1 cellular context compared by ENCODE assay signal in genomic region chr14:54944737-54945391, GRCh38.
A peak's percentile ranks its signal among the peaks of the same experiment; 100 is the strongest.
TF ChIP-seq lines count a peak whose summit lies in the region.

No MANE protein-coding gene starts in this region.

TF ChIP-seq in HepG2, 621 proteins besides CTCF, POLR2A, EP300 and RAD21 (continued from another document and continues in another):
- TF ChIP-seq, protein P1, sequence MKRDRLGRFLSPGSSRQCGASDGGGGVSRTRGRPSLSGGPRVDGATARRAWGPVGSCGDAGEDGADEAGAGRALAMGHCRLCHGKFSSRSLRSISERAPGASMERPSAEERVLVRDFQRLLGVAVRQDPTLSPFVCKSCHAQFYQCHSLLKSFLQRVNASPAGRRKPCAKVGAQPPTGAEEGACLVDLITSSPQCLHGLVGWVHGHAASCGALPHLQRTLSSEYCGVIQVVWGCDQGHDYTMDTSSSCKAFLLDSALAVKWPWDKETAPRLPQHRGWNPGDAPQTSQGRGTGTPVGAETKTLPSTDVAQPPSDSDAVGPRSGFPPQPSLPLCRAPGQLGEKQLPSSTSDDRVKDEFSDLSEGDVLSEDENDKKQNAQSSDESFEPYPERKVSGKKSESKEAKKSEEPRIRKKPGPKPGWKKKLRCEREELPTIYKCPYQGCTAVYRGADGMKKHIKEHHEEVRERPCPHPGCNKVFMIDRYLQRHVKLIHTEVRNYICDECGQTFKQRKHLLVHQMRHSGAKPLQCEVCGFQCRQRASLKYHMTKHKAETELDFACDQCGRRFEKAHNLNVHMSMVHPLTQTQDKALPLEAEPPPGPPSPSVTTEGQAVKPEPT (CRISPR knock-in tag; IDR thresholded peaks at IDR 0.05; ENCODE audit: low read depth): no peak
- no peak for TF ChIP-seq HMGA1 (CRISPR knock-in tag; conservative IDR thresholded peaks at IDR 0.05)
- no peak for TF ChIP-seq CBX1 (IDR thresholded peaks at IDR 0.05; ENCODE audit: low read depth)
- 0 out of 2 replicates have a peak, but pooled peaks have one; percentile 28 for TF ChIP-seq SNAI1 (CRISPR knock-in tag; IDR thresholded peaks at IDR 0.05; ENCODE audit: borderline replicate concordance)
- TF ChIP-seq, protein P2, sequence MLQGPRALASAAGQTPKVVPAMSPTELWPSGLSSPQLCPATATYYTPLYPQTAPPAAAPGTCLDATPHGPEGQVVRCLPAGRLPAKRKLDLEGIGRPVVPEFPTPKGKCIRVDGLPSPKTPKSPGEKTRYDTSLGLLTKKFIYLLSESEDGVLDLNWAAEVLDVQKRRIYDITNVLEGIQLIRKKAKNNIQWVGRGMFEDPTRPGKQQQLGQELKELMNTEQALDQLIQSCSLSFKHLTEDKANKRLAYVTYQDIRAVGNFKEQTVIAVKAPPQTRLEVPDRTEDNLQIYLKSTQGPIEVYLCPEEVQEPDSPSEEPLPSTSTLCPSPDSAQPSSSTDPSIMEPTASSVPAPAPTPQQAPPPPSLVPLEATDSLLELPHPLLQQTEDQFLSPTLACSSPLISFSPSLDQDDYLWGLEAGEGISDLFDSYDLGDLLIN (CRISPR knock-in tag; IDR thresholded peaks at IDR 0.05; ENCODE audit: borderline replicate concordance): no peak
- peak; percentile 30; the same call in 1 of the 2 replicates for TF ChIP-seq ZNF337 (CRISPR knock-in tag; IDR thresholded peaks at IDR 0.05; ENCODE audit: borderline replicate concordance, low read depth)
- TF ChIP-seq IRF1 (CRISPR knock-in tag; IDR thresholded peaks at IDR 0.05; ENCODE audit: low read depth): no peak
- peak; percentile 61; the same call in 1 of the 2 replicates for TF ChIP-seq ZNF772 (CRISPR knock-in tag; IDR thresholded peaks at IDR 0.05)
- TF ChIP-seq ZNF501 (CRISPR knock-in tag; IDR thresholded peaks at IDR 0.05): peak; percentile 55; the same call in 1 of the 2 replicates
- no peak for TF ChIP-seq ZNF232 (CRISPR knock-in tag; IDR thresholded peaks at IDR 0.05; ENCODE audit: borderline replicate concordance)
- TF ChIP-seq NCOA1 (CRISPR knock-in tag; IDR thresholded peaks at IDR 0.05): peak; percentile 87; the same call in 1 of the 2 replicates
- no peak for TF ChIP-seq KLF12 (CRISPR knock-in tag; IDR thresholded peaks at IDR 0.05; ENCODE audit: borderline replicate concordance)
- no peak for TF ChIP-seq PRMT3 (CRISPR knock-in tag; IDR thresholded peaks at IDR 0.05; ENCODE audit: borderline replicate concordance, low read depth)
- TF ChIP-seq, protein P3, sequence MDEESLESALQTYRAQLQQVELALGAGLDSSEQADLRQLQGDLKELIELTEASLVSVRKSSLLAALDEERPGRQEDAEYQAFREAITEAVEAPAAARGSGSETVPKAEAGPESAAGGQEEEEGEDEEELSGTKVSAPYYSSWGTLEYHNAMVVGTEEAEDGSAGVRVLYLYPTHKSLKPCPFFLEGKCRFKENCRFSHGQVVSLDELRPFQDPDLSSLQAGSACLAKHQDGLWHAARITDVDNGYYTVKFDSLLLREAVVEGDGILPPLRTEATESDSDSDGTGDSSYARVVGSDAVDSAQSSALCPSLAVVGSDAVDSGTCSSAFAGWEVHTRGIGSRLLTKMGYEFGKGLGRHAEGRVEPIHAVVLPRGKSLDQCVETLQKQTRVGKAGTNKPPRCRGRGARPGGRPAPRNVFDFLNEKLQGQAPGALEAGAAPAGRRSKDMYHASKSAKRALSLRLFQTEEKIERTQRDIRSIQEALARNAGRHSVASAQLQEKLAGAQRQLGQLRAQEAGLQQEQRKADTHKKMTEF (CRISPR knock-in tag; IDR thresholded peaks at IDR 0.05): 0 out of 2 replicates have a peak, but pooled peaks have one; percentile 51
- no peak for TF ChIP-seq ATRX (CRISPR knock-in tag; IDR thresholded peaks at IDR 0.05; ENCODE audit: borderline replicate concordance)
- TF ChIP-seq ZNF263 (CRISPR knock-in tag; IDR thresholded peaks at IDR 0.05): no peak
- TF ChIP-seq, protein P4, sequence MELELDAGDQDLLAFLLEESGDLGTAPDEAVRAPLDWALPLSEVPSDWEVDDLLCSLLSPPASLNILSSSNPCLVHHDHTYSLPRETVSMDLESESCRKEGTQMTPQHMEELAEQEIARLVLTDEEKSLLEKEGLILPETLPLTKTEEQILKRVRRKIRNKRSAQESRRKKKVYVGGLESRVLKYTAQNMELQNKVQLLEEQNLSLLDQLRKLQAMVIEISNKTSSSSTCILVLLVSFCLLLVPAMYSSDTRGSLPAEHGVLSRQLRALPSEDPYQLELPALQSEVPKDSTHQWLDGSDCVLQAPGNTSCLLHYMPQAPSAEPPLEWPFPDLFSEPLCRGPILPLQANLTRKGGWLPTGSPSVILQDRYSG (CRISPR knock-in tag; IDR thresholded peaks at IDR 0.05): no peak
- TF ChIP-seq, protein P5, sequence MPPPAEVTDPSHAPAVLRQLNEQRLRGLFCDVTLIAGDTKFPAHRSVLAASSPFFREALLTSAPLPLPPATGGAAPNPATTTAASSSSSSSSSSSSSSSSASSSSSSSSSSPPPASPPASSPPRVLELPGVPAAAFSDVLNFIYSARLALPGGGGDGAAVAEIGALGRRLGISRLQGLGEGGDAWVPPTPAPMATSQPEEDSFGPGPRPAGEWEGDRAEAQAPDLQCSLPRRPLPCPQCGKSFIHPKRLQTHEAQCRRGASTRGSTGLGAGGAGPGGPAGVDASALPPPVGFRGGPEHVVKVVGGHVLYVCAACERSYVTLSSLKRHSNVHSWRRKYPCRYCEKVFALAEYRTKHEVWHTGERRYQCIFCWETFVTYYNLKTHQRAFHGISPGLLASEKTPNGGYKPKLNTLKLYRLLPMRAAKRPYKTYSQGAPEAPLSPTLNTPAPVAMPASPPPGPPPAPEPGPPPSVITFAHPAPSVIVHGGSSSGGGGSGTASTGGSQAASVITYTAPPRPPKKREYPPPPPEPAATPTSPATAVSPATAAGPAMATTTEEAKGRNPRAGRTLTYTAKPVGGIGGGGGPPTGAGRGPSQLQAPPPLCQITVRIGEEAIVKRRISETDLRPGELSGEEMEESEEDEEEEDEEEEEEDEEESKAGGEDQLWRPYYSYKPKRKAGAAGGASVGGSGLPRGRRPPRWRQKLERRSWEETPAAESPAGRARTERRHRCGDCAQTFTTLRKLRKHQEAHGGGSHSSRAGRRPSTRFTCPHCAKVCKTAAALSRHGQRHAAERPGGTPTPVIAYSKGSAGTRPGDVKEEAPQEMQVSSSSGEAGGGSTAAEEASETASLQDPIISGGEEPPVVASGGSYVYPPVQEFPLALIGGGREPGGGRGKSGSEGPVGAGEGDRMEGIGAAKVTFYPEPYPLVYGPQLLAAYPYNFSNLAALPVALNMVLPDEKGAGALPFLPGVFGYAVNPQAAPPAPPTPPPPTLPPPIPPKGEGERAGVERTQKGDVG (CRISPR knock-in tag; IDR thresholded peaks at IDR 0.05; ENCODE audit: borderline replicate concordance): peak; percentile 86; the same call in 1 of the 2 replicates
- TF ChIP-seq SOX13 (IDR thresholded peaks at IDR 0.05): peak; percentile 47; the same call in 1 of the 2 replicates
- TF ChIP-seq SOX13 (CRISPR knock-in tag; conservative IDR thresholded peaks at IDR 0.05 in 1 of 2, IDR thresholded peaks at IDR 0.05 in 1 of 2): peak in 1 of 2 experiments; percentile 91; a peak in 2 of 4 replicates
- TF ChIP-seq BRCA1 (CRISPR knock-in tag; IDR thresholded peaks at IDR 0.05): no peak
- TF ChIP-seq YEATS4 (CRISPR knock-in tag; IDR thresholded peaks at IDR 0.05; ENCODE audit: borderline replicate concordance): peak; percentile 26; the same call in 1 of the 2 replicates
- TF ChIP-seq ZNF709 (CRISPR knock-in tag; IDR thresholded peaks at IDR 0.05): no peak
- TF ChIP-seq, protein P6, sequence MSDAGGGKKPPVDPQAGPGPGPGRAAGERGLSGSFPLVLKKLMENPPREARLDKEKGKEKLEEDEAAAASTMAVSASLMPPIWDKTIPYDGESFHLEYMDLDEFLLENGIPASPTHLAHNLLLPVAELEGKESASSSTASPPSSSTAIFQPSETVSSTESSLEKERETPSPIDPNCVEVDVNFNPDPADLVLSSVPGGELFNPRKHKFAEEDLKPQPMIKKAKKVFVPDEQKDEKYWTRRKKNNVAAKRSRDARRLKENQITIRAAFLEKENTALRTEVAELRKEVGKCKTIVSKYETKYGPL (CRISPR knock-in tag; IDR thresholded peaks at IDR 0.05): no peak
- peak; percentile 85 for TF ChIP-seq HNF4G (IDR thresholded peaks at IDR 0.05; ENCODE audit: borderline replicate concordance, low read depth, low read length)
- TF ChIP-seq HNF4G (CRISPR knock-in tag; IDR thresholded peaks at IDR 0.05; ENCODE audit: borderline replicate concordance, low read depth): peak; percentile 81; the same call in 1 of the 2 replicates
- TF ChIP-seq TSC22D2 (CRISPR knock-in tag; IDR thresholded peaks at IDR 0.05; ENCODE audit: borderline replicate concordance): no peak
- TF ChIP-seq NPAS2 (CRISPR knock-in tag; IDR thresholded peaks at IDR 0.05; ENCODE audit: borderline replicate concordance): no peak
- TF ChIP-seq ISX (CRISPR knock-in tag; conservative IDR thresholded peaks at IDR 0.05): no peak
- 0 out of 2 replicates have a peak, but pooled peaks have one; percentile 30 for TF ChIP-seq THAP11 (CRISPR knock-in tag; IDR thresholded peaks at IDR 0.05)
- no peak for TF ChIP-seq YY1 (IDR thresholded peaks at IDR 0.05; ENCODE audit: insufficient read depth, insufficient replicate concordance, low read depth, low read length)
- no peak for TF ChIP-seq ZNF335 (CRISPR knock-in tag; IDR thresholded peaks at IDR 0.05)
- peak; percentile 40 for TF ChIP-seq TEAD3 (CRISPR knock-in tag; optimal IDR thresholded peaks at IDR 0.05; ENCODE audit: borderline replicate concordance)
- no peak for TF ChIP-seq PHB2 (IDR thresholded peaks at IDR 0.05; ENCODE audit: partially characterized antibody)
- TF ChIP-seq, protein P7, sequence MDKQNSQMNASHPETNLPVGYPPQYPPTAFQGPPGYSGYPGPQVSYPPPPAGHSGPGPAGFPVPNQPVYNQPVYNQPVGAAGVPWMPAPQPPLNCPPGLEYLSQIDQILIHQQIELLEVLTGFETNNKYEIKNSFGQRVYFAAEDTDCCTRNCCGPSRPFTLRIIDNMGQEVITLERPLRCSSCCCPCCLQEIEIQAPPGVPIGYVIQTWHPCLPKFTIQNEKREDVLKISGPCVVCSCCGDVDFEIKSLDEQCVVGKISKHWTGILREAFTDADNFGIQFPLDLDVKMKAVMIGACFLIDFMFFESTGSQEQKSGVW (CRISPR knock-in tag; IDR thresholded peaks at IDR 0.05; ENCODE audit: borderline replicate concordance): no peak
- TF ChIP-seq SMARCE1 (IDR thresholded peaks at IDR 0.05; ENCODE audit: borderline replicate concordance): no peak
- no peak for TF ChIP-seq TAF1 (CRISPR knock-in tag; IDR thresholded peaks at IDR 0.05)
- TF ChIP-seq TCF7L2 (IDR thresholded peaks at IDR 0.05; ENCODE audit: low read depth, low read length): no peak
- TF ChIP-seq TBX3 (IDR thresholded peaks at IDR 0.05; ENCODE audit: borderline replicate concordance): peak; percentile 56; the same call in 1 of the 2 replicates
- peak; percentile 81; the same call in 1 of the 2 replicates for TF ChIP-seq ISL2 (CRISPR knock-in tag; IDR thresholded peaks at IDR 0.05)
- no peak for TF ChIP-seq ZNF768 (CRISPR knock-in tag; IDR thresholded peaks at IDR 0.05)
- peak; percentile 50 to 84; a peak in 3 of 4 replicates for TF ChIP-seq NR2F1 (CRISPR knock-in tag; IDR thresholded peaks at IDR 0.05)
- TF ChIP-seq MEF2D (CRISPR knock-in tag; IDR thresholded peaks at IDR 0.05): no peak; the same call in 1 of the 2 replicates
- TF ChIP-seq MATR3 (CRISPR knock-in tag; IDR thresholded peaks at IDR 0.05): no peak
- TF ChIP-seq ZSCAN12 (CRISPR knock-in tag; IDR thresholded peaks at IDR 0.05): no peak
- TF ChIP-seq, protein P8, sequence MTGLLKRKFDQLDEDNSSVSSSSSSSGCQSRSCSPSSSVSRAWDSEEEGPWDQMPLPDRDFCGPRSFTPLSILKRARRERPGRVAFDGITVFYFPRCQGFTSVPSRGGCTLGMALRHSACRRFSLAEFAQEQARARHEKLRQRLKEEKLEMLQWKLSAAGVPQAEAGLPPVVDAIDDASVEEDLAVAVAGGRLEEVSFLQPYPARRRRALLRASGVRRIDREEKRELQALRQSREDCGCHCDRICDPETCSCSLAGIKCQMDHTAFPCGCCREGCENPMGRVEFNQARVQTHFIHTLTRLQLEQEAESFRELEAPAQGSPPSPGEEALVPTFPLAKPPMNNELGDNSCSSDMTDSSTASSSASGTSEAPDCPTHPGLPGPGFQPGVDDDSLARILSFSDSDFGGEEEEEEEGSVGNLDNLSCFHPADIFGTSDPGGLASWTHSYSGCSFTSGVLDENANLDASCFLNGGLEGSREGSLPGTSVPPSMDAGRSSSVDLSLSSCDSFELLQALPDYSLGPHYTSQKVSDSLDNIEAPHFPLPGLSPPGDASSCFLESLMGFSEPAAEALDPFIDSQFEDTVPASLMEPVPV (CRISPR knock-in tag; IDR thresholded peaks at IDR 0.05): no peak
- TF ChIP-seq, protein P9, sequence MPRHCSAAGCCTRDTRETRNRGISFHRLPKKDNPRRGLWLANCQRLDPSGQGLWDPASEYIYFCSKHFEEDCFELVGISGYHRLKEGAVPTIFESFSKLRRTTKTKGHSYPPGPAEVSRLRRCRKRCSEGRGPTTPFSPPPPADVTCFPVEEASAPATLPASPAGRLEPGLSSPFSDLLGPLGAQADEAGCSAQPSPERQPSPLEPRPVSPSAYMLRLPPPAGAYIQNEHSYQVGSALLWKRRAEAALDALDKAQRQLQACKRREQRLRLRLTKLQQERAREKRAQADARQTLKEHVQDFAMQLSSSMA (CRISPR knock-in tag; IDR thresholded peaks at IDR 0.05): no peak
- no peak for TF ChIP-seq HMGXB4 (CRISPR knock-in tag; IDR thresholded peaks at IDR 0.05; ENCODE audit: borderline replicate concordance in 1 of 2, low read depth in 1 of 2)
- no peak for TF ChIP-seq TCF12 (IDR thresholded peaks at IDR 0.05)
- no peak for TF ChIP-seq TCF12 (CRISPR knock-in tag; IDR thresholded peaks at IDR 0.05)
- peak; percentile 77 for TF ChIP-seq NR2C2 (CRISPR knock-in tag; IDR thresholded peaks at IDR 0.05; ENCODE audit: borderline replicate concordance)
- TF ChIP-seq ZFP36L1 (CRISPR knock-in tag; IDR thresholded peaks at IDR 0.05): peak; percentile 53; the same call in 1 of the 2 replicates
- no peak for TF ChIP-seq GLI4 (CRISPR knock-in tag; IDR thresholded peaks at IDR 0.05; ENCODE audit: borderline replicate concordance)
